8 cellular contexts compared by ENCODE assay signal in genomic region chr16:85554114-85554790, GRCh38. TPM values are rescaled to one million over a fixed set of nuclear protein-coding genes. Genes with fewer than 3 reads are reported as not detected.
DNase-seq lines count a peak whose midpoint lies in the region; ATAC-seq and TF ChIP-seq lines count a peak whose summit lies in the region.

No MANE protein-coding gene starts in this region.

- peak overlapping the region; percentile 85 for H3K4me3 ChIP-seq in GM12864 (ENCODE audit: low read depth, low read length)
- H3K4me3 ChIP-seq in HEK293 (ENCODE audit: low read depth, low read length) = peak overlapping the region; percentile 69
- H3K4me3 ChIP-seq in breast epithelium = peak overlapping the region; percentile 59 to 92 (median 82)

- H3K27ac ChIP-seq in HEK293 (ENCODE audit: extremely low read depth, low read depth, low read length) = peak overlapping the region; percentile 91
- peak overlapping the region; percentile 91 to 95 for H3K27ac ChIP-seq in breast epithelium

- H3K9me3 ChIP-seq in HEK293 (ENCODE audit: control insufficient read depth, insufficient read depth, low read depth, low read length) = no peaks in the 10 kb centered on the region
- no peaks in the 10 kb centered on the region for H3K9me3 ChIP-seq in breast epithelium

- no peaks in the 10 kb centered on the region for H3K27me3 ChIP-seq in breast epithelium

- TF ChIP-seq CTCF in GM12864 (IDR thresholded peaks at IDR 0.05; ENCODE audit: low read depth, low read length, missing control alignments) (no peak), HEK293 (tag by site-specific recombination; IDR thresholded peaks at IDR 0.05) (no peak), breast epithelium (IDR thresholded peaks at IDR 0.05) (no peak)

- H3K36me3 ChIP-seq in HEK293 (ENCODE audit: control insufficient read depth in 2 of 2, insufficient read depth in 1 of 2, low read length in 2 of 2) (no peaks in the 10 kb centered on the region), breast epithelium (no peaks in the 10 kb centered on the region)

- intact Hi-C loops in breast epithelium (cut with DNase I; ENCODE audit: low total_unique reads) = loop anchor here (10.0 kb wide), 1 partner anchor 61 kb away; the partner anchor contains the start of gene GSE1

- POLR2A ChIA-PET in HEK293 (lab: Yijun Ruan, JAX) = interaction anchor here (0.9 to 5.0 kb wide), 8 partner anchors 9 to 164 kb away, joined by 3 to 37 read pairs (median 6); partner anchors contain the start of gene GSE1

- CTCF ChIA-PET in HEK293 (lab: Yijun Ruan, JAX) = interaction anchor here (0.5 to 2.9 kb wide), 12 partner anchors 19 to 377 kb away, joined by 3 to 18 read pairs (median 4); partner anchors contain the start of gene GSE1

- H3K4me1 ChIP-seq in HEK293 (ENCODE audit: control insufficient read depth, insufficient read depth, low read length) (peaks cover 5% of the 10 kb centered on the region), breast epithelium (peaks cover 3 to 13% of the 10 kb centered on the region in 2 donors)

- DNase-seq in GM12864 (ENCODE audit: low read depth) (peak; percentile 87), MV-4-11 (lab: John Stamatoyannopoulos, UW) (peak; percentile 94), UCSD-AML1 (lab: John Stamatoyannopoulos, UW; ENCODE audit: unreplicated experiment) (peak; percentile 87), breast epithelium (ENCODE audit: low spot score in 2 of 2) (peak in 1 of 2 donors; percentile 59), iris pigment epithelial cell (ENCODE audit: low read depth) (peak; percentile 86)
- DNase-seq in stimulated activated CD4-positive, alpha-beta T cell treated with anti-CD3 and anti-CD28 coated beads, Interleukin-12 subunit alpha, Interleukin-12 subunit beta, amount 100 ng/mL, for 4 hours = peak; percentile 59

- no peak for ATAC-seq in GM21526 (IDR thresholded peaks at IDR 0.05; ENCODE audit: low FRiP score, unreplicated experiment)

- no peak for TF ChIP-seq POLR2A in breast epithelium (IDR thresholded peaks at IDR 0.05)

TF ChIP-seq in HEK293, 187 proteins besides CTCF, POLR2A, EP300 and RAD21 (continues in another document):
- peak; percentile 67; the same call in 1 of the 2 replicates for TF ChIP-seq ZNF335 (tag by site-specific recombination; conservative IDR thresholded peaks at IDR 0.05)
- peak; percentile 81 for TF ChIP-seq ZBTB20 (tag by site-specific recombination; IDR thresholded peaks at IDR 0.05)
- no peak for TF ChIP-seq ZNF157 (tag by site-specific recombination; IDR thresholded peaks at IDR 0.05)
- TF ChIP-seq ZNF24 (tag by site-specific recombination; IDR thresholded peaks at IDR 0.05) = 0 out of 2 replicates have a peak, but pooled peaks have one; percentile 26
- no peak for TF ChIP-seq ZNF558 (tag by site-specific recombination; IDR thresholded peaks at IDR 0.05)
- TF ChIP-seq ZNF521 (tag by site-specific recombination; IDR thresholded peaks at IDR 0.05) = no peak
- TF ChIP-seq SP3 (tag by site-specific recombination; IDR thresholded peaks at IDR 0.05) = no peak
- TF ChIP-seq SP2 (tag by site-specific recombination; IDR thresholded peaks at IDR 0.05) = peak; percentile 52
- no peak for TF ChIP-seq ZNF704 (tag by site-specific recombination; IDR thresholded peaks at IDR 0.05)
- no peak for TF ChIP-seq ZNF707 (tag by site-specific recombination; IDR thresholded peaks at IDR 0.05)
- no peak for TF ChIP-seq ELK4 (IDR thresholded peaks at IDR 0.05; ENCODE audit: borderline replicate concordance, low read depth, low read length)
- peak; percentile 4; the same call in 1 of the 2 replicates for TF ChIP-seq ZNF341 (tag by site-specific recombination; IDR thresholded peaks at IDR 0.05; ENCODE audit: low read depth)
- TF ChIP-seq ZNF362 (tag by site-specific recombination; IDR thresholded peaks at IDR 0.05) = no peak
- no peak for TF ChIP-seq PRDM6 (tag by site-specific recombination; IDR thresholded peaks at IDR 0.05)
- no peak for TF ChIP-seq HIC1 (tag by site-specific recombination; IDR thresholded peaks at IDR 0.05)
- TF ChIP-seq KLF9 (tag by site-specific recombination; IDR thresholded peaks at IDR 0.05; ENCODE audit: low read depth) = 0 out of 2 replicates have a peak, but pooled peaks have one; percentile 16
- TF ChIP-seq ZNF830 (tag by site-specific recombination; IDR thresholded peaks at IDR 0.05; ENCODE audit: low read depth) = no peak
- TF ChIP-seq EGR2 (tag by site-specific recombination; IDR thresholded peaks at IDR 0.05; ENCODE audit: low read depth) = peak; percentile 26; the same call in 1 of the 2 replicates
- TF ChIP-seq ZNF555 (tag by site-specific recombination; conservative IDR thresholded peaks at IDR 0.05) = no peak
- no peak for TF ChIP-seq ZNF114 (tag by site-specific recombination; IDR thresholded peaks at IDR 0.05)
- peak; percentile 16; the same call in 1 of the 2 replicates for TF ChIP-seq SCRT2 (tag by site-specific recombination; IDR thresholded peaks at IDR 0.05)
- no peak for TF ChIP-seq ZSCAN5A (tag by site-specific recombination; IDR thresholded peaks at IDR 0.05)

RNA-seq across cellular contexts. Expression of gene GSE1, which starts 58.9 kb away (rescaled TPM):
- total RNA-seq in breast epithelium = 100 to 1,000 TPM in 1 of 3 donors, 10 to 100 TPM in 2; 52.3 to 105 (median 60.7) TPM
